Comparison of ENCODE assay signal across 8 cellular contexts in the genomic region with DNA sequence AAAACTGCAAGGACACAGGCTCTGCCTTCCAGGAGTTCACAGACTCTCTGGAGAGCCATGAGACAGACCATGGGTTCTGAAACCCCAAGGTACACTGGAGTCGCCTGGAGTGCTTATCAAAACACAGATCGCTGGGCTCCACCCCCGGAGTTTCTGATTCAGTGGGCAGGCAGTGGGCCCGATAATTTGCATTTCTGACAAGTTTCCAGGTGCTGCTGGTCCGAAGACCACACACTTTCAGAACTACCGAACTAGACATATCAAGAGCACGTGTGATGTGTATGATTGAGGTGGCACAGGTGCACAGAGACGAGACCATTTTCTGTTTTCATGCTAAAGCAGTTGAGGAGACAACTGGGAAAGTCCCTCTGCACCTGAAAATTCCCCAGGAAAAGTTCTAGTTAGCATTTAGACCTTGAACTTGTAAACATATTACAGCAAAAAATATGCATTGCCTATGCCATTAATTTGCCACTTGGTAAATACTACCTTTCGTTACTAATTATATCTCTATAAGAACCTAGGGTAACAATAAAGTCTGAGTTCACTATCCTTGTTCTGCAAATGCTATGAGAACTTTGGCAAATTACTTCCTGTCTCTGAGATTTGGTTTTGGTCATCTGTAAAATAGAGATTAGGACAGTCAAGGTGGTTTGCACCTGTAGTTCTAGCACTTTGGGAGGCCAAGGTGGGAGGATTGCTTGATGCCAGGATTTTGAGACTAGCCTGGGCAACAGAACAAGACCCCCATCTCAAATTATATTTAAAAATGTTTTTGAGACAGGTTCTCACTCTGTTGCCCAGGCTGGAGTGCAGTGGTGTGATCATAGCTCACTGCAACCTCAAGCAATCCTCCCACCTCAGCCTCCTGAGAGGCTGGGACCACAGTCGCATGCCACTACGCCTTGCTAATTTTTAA. TPM values are rescaled to one million over a fixed set of nuclear protein-coding genes. Genes with fewer than 3 reads are reported as not detected.
DNase-seq lines count a peak whose midpoint lies in the region; ATAC-seq, FAIRE-seq and TF ChIP-seq lines count a peak whose summit lies in the region.

No MANE protein-coding gene starts in this region.

- peaks cover 8% of the 10 kb centered on the region for H3K27me3 Mint-ChIP-seq in stimulated activated naive CD8-positive, alpha-beta T cell treated with anti-CD3 and anti-CD28 coated beads, Interleukin-15, amount 100 ng/mL, for 72 hours

- no peak overlapping the region for H2BK20ac ChIP-seq in IMR-90 (ENCODE audit: low read depth, low read length)

- H3K14ac ChIP-seq in IMR-90 (replicated peaks; ENCODE audit: low read depth, low read length) = no peak overlapping the region

- H3K9me3 ChIP-seq in IMR-90 (ENCODE audit: control insufficient read depth, insufficient read depth, low read length) (no peaks in the 10 kb centered on the region), GM12878 (replicated peaks; ENCODE audit: control insufficient read depth, insufficient read depth, low read length) (no peaks in the 10 kb centered on the region), gastroesophageal sphincter (no peaks in the 10 kb centered on the region), smooth muscle cell (replicated peaks; ENCODE audit: low read depth) (no peaks in the 10 kb centered on the region)

- BruUV-seq in IMR-90 (replicated peaks; lab: Mats Ljungman, UMichigan) (no TSS peak), GM12878 (replicated peaks; lab: Mats Ljungman, UMichigan) (no TSS peak)

- POLR2A ChIA-PET in IMR-90 (lab: Charles Lee; ENCODE audit: unreplicated experiment) = no interaction called here
- POLR2A ChIA-PET in GM12878 (lab: Charles Lee) = interaction anchor here (1.0 to 2.0 kb wide), 2 partner anchors 13 to 15 kb away, joined by 3 to 8 read pairs; a partner anchor contains a TSS

- H4K91ac ChIP-seq in IMR-90 (ENCODE audit: insufficient read depth, low read depth, low read length) = no peak overlapping the region

- H3K23ac ChIP-seq in IMR-90 (ENCODE audit: low read depth, low read length) = no peak overlapping the region

- H3K27ac ChIP-seq in IMR-90 (ENCODE audit: insufficient read depth, low read length) = no peak overlapping the region
- H3K27ac ChIP-seq in GM12878 (ENCODE audit: control insufficient read depth, insufficient read depth) = peak overlapping the region; percentile 83
- no peak overlapping the region for H3K27ac ChIP-seq in gastroesophageal sphincter
- no peak overlapping the region for H3K27ac ChIP-seq in smooth muscle cell (ENCODE audit: low read depth)

- H3K4me2 ChIP-seq in IMR-90 (ENCODE audit: low read depth, low read length) (no peak overlapping the region), GM12878 (ENCODE audit: control insufficient read depth, insufficient read depth) (peak overlapping the region; percentile 88), smooth muscle cell (no peak overlapping the region)

- H3K27me3 ChIP-seq in IMR-90 (ENCODE audit: control insufficient read depth, insufficient read depth, low read length) = no peaks in the 10 kb centered on the region
- H3K27me3 ChIP-seq in GM12878 (replicated peaks in 1 of 2; ENCODE audit: control insufficient read depth in 2 of 2, insufficient read depth in 2 of 2, low read length in 1 of 2) = no peaks in the 10 kb centered on the region
- H3K27me3 ChIP-seq in gastroesophageal sphincter = no peaks in the 10 kb centered on the region
- no peaks in the 10 kb centered on the region for H3K27me3 ChIP-seq in smooth muscle cell (ENCODE audit: low read depth)

- H4K20me1 ChIP-seq in IMR-90 (ENCODE audit: insufficient read depth, low read length) (no peaks in the 10 kb centered on the region), GM12878 (ENCODE audit: control insufficient read depth, insufficient read depth) (no peaks in the 10 kb centered on the region), smooth muscle cell (ENCODE audit: low read depth) (no peaks in the 10 kb centered on the region)

- H3K4me1 ChIP-seq in IMR-90 (ENCODE audit: control insufficient read depth, insufficient read depth, low read length) (peaks cover under 1% of the 10 kb centered on the region; the same call in 1 of the 2 replicates), GM12878 (ENCODE audit: control insufficient read depth, insufficient read depth, low read length) (peaks cover 55% of the 10 kb centered on the region), gastroesophageal sphincter (peaks cover 0 to under 1% (median 0%) of the 10 kb centered on the region in 3 donors), smooth muscle cell (ENCODE audit: low read depth) (no peaks in the 10 kb centered on the region)

- H2AK5ac ChIP-seq in IMR-90 (ENCODE audit: low read depth, low read length) = no peak overlapping the region

- peak overlapping the region; percentile 70 to 72 for H3K4me3 Mint-ChIP-seq in stimulated activated naive CD8-positive, alpha-beta T cell treated with anti-CD3 and anti-CD28 coated beads, Interleukin-15, amount 100 ng/mL, for 72 hours

- no peak overlapping the region for H4K8ac ChIP-seq in IMR-90 (ENCODE audit: low read depth in 2 of 2, low read length in 2 of 2)

- peak; percentile 89 to 92 for TF ChIP-seq EP300 in GM12878 (IDR thresholded peaks at IDR 0.05; ENCODE audit: borderline replicate concordance in 1 of 2, control insufficient read depth in 1 of 2, low read depth in 2 of 2, low read length in 2 of 2)
- no peak for TF ChIP-seq EP300 in gastroesophageal sphincter (IDR thresholded peaks at IDR 0.05)

- H3K27ac Mint-ChIP-seq in stimulated activated naive CD8-positive, alpha-beta T cell treated with anti-CD3 and anti-CD28 coated beads, Interleukin-15, amount 100 ng/mL, for 72 hours = peak overlapping the region in 1 of 2 donors; percentile 95

- peaks cover 51% of the 10 kb centered on the region for H3K4me1 Mint-ChIP-seq in stimulated activated naive CD8-positive, alpha-beta T cell treated with anti-CD3 and anti-CD28 coated beads, Interleukin-15, amount 100 ng/mL, for 72 hours

- no peaks in the 10 kb centered on the region for H3K9me1 ChIP-seq in IMR-90 (ENCODE audit: insufficient read depth, low read length)

- no peak overlapping the region for H2BK120ac ChIP-seq in IMR-90 (ENCODE audit: low read depth, low read length)

- TF ChIP-seq CTCF in IMR-90 (conservative IDR thresholded peaks at IDR 0.05; ENCODE audit: low read depth, low read length) = no peak
- no peak for TF ChIP-seq CTCF in GM12878 (IDR thresholded peaks at IDR 0.05 in 2 of 3, conservative IDR thresholded peaks at IDR 0.05 in 1 of 3; ENCODE audit: control insufficient read depth in 2 of 3, extremely low read depth in 1 of 3, insufficient read depth in 1 of 3, low read depth in 3 of 3, low read length in 3 of 3)
- no peak for TF ChIP-seq CTCF in gastroesophageal sphincter (IDR thresholded peaks at IDR 0.05)
- TF ChIP-seq CTCF in smooth muscle cell (IDR thresholded peaks at IDR 0.05; ENCODE audit: borderline replicate concordance, insufficient read depth, poor library complexity, severe bottlenecking) = no peak

- no peak for TF ChIP-seq POLR2A in IMR-90 (IDR thresholded peaks at IDR 0.05; ENCODE audit: low read depth, low read length)
- TF ChIP-seq POLR2A in GM12878 (IDR thresholded peaks at IDR 0.05; ENCODE audit: low read depth, low read length) = peak; percentile 60
- no peak for TF ChIP-seq POLR2A in gastroesophageal sphincter (IDR thresholded peaks at IDR 0.05)

- no peaks in the 10 kb centered on the region for H3K36me3 ChIP-seq in IMR-90 (ENCODE audit: control insufficient read depth, insufficient read depth, low read length)
- H3K36me3 ChIP-seq in GM12878 (ENCODE audit: control insufficient read depth in 2 of 2, insufficient read depth in 2 of 2, low read length in 1 of 2) = no peaks in the 10 kb centered on the region
- no peaks in the 10 kb centered on the region for H3K36me3 ChIP-seq in gastroesophageal sphincter
- no peaks in the 10 kb centered on the region for H3K36me3 ChIP-seq in smooth muscle cell (ENCODE audit: low read depth)

- no peak overlapping the region for H3K56ac ChIP-seq in IMR-90 (ENCODE audit: extremely low read depth, insufficient read depth, low read length)

- no peaks in the 10 kb centered on the region for H3F3A ChIP-seq in smooth muscle cell (ENCODE audit: low read depth)

- DNase-seq in Daoy (ENCODE audit: low read depth) (peak; percentile 52), IMR-90 (no peak), GM12878 (ENCODE audit: low read depth, low spot score) (peak; percentile 97), smooth muscle cell (lab: John Stamatoyannopoulos, UW; ENCODE audit: unreplicated experiment) (no peak), NCI-H226 (no peak)
- peak; percentile 61 to 78 for DNase-seq in stimulated activated naive CD8-positive, alpha-beta T cell treated with anti-CD3 and anti-CD28 coated beads, Interleukin-15, amount 100 ng/mL, for 72 hours

- no peaks in the 10 kb centered on the region for H3K79me2 ChIP-seq in GM12878 (ENCODE audit: control insufficient read depth, insufficient read depth, low read length)
- no peaks in the 10 kb centered on the region for H3K79me2 ChIP-seq in smooth muscle cell (ENCODE audit: low read depth)

- no peak overlapping the region for H3K4me3 ChIP-seq in IMR-90 (ENCODE audit: insufficient read depth, low read depth, low read length)
- no peak overlapping the region; the same call in 1 of the 2 replicates for H3K4me3 ChIP-seq in GM12878
- H3K4me3 ChIP-seq in gastroesophageal sphincter = no peak overlapping the region
- no peak overlapping the region for H3K4me3 ChIP-seq in smooth muscle cell

- no peaks in the 10 kb centered on the region for H3K79me1 ChIP-seq in IMR-90 (ENCODE audit: low read depth in 1 of 2, low read length in 2 of 2)

- no peak overlapping the region for H3K18ac ChIP-seq in IMR-90 (ENCODE audit: low read depth, low read length)

- H3K9ac ChIP-seq in IMR-90 (ENCODE audit: low read depth, low read length) = no peak overlapping the region
- H3K9ac ChIP-seq in GM12878 (ENCODE audit: control insufficient read depth, insufficient read depth, low read length) = peak overlapping the region; percentile 55
- H3K9ac ChIP-seq in smooth muscle cell (ENCODE audit: low read depth) = no peak overlapping the region

- no peak overlapping the region for H2AK9ac ChIP-seq in IMR-90 (replicated peaks; ENCODE audit: low read depth, low read length, poor library complexity)

- RAD21 ChIA-PET in GM12878 (lab: Charles Lee; ENCODE audit: unreplicated experiment) = interaction anchor here (0.9 to 6.7 kb wide), 5 partner anchors 14 to 149 kb away, joined by 3 to 72 read pairs (median 6); a partner anchor contains a TSS

- no peak overlapping the region for H2BK15ac ChIP-seq in IMR-90 (ENCODE audit: low read depth, low read length)

- H2AFZ ChIP-seq in IMR-90 (replicated peaks; ENCODE audit: low read length, poor library complexity) = peak overlapping the region; percentile 48
- H2AFZ ChIP-seq in GM12878 (ENCODE audit: control insufficient read depth, low read depth, low read length) = no peak overlapping the region; the same call in 1 of the 2 replicates
- H2AFZ ChIP-seq in smooth muscle cell (ENCODE audit: low read depth) = no peak overlapping the region

- TF ChIP-seq RAD21 in IMR-90 (IDR thresholded peaks at IDR 0.05; ENCODE audit: low read length) (no peak), GM12878 (IDR thresholded peaks at IDR 0.05; ENCODE audit: insufficient read depth, low read depth, low read length) (no peak)

- SMC1A ChIA-PET in GM12878 (lab: Charles Lee; ENCODE audit: uncharacterized antibody, unreplicated experiment) = interaction anchor here (0.9 to 2.0 kb wide), 6 partner anchors 11 to 131 kb away, joined by 3 to 17 read pairs (median 6); a partner anchor contains a TSS

- CTCF ChIA-PET in IMR-90 (lab: Yijun Ruan, JAX) (no interaction called here), GM12878 (lab: Yijun Ruan, JAX) (interaction anchor here (1.4 to 6.3 kb wide), 4 partner anchors 13 to 149 kb away, joined by 3 to 65 read pairs (median 14); a partner anchor contains a TSS)

- no peak overlapping the region for H2BK5ac ChIP-seq in IMR-90 (ENCODE audit: low read depth, low read length, poor library complexity, severe bottlenecking)

- in situ Hi-C loops in IMR-90 (cut with MboI; ENCODE audit: low sequenced_read_pairs) = no loop called here
- in situ Hi-C loops in GM12878 (cut with MboI) = no loop called here

- ATAC-seq in GM21423 (IDR thresholded peaks at IDR 0.05; ENCODE audit: unreplicated experiment) = peak; percentile 92
- ATAC-seq in IMR-90 (ENCODE audit: low read depth) = no peak
- ATAC-seq in GM12878 = peak; percentile 91
- peak; percentile 96 for ATAC-seq in stimulated activated naive CD8-positive, alpha-beta T cell treated with anti-CD3 and anti-CD28 coated beads, Interleukin-15, amount 100 ng/mL, for 72 hours
- ATAC-seq in gastroesophageal sphincter = no peak

- WGBS in IMR-90 (ENCODE audit: extremely low coverage in 2 of 2, insufficient read length in 1 of 2), 2 experiments = 100% methylated on average over 1 of the region's 11 CpGs; no CpG with 5 or more reads in 1 of the 2 experiments
- 11% methylated on average over 11 of the region's 11 CpGs for WGBS in GM12878 (ENCODE audit: insufficient coverage, insufficient replicate concordance, low lambda C conversion rate, missing lambda C conversion rate)
- WGBS in gastroesophageal sphincter (ENCODE audit: low coverage in 1 of 2), 2 donors = 68 to 86% methylated on average over 6 to 8 of the region's 11 CpGs
- 87% methylated on average over 11 of the region's 11 CpGs for WGBS in smooth muscle cell (ENCODE audit: low lambda C conversion rate)

- no peaks in the 10 kb centered on the region for H3K9me3 Mint-ChIP-seq in stimulated activated naive CD8-positive, alpha-beta T cell treated with anti-CD3 and anti-CD28 coated beads, Interleukin-15, amount 100 ng/mL, for 72 hours

- peak; percentile 100 for FAIRE-seq in GM12878 (lab: Jason Lieb, UNC)

- peak overlapping the region; percentile 56; the same call in 1 of the 2 replicates for H3K4ac ChIP-seq in IMR-90 (ENCODE audit: low read depth, low read length)

- no peak overlapping the region for H4K5ac ChIP-seq in IMR-90 (ENCODE audit: low read depth, low read length)

- dilution Hi-C loops in IMR-90 (cut with HindIII; ENCODE audit: low sequenced_read_pairs, unreplicated experiment) = no loop called here

- intact Hi-C loops in IMR-90 (cut with micrococcal nuclease) (no loop called here), GM12878 (cut with micrococcal nuclease; ENCODE audit: unreplicated experiment) (loop anchor here (1.0 to 10.0 kb wide), 2 partner anchors 14 to 399 kb away; no protein-coding TSS in a partner anchor)

RNA-seq across cellular contexts. Expression of a gene that starts 14.3 kb away (rescaled TPM):
- 33.3 and 45.3 TPM in 2 replicates for total RNA-seq in Daoy (2014; rRNA removed; shearing (Covaris generic))
- total RNA-seq in IMR-90 (2012; rRNA removed) = 6.1 and 7.2 TPM in 2 replicates
- polyA plus RNA-seq in IMR-90 (2012; rRNA removed) = 12.8 and 18.5 TPM in 2 replicates
- 12.2 and 21.8 TPM in 2 replicates for polyA plus RNA-seq in IMR-90 (2012; cell fraction: cytosol; rRNA removed)
- 50.1 and 73.1 TPM in 2 replicates for polyA plus RNA-seq in IMR-90 (2012; cell fraction: nucleus; rRNA removed; ENCODE audit: low replicate concordance)
- total RNA-seq in GM12878 (2013; cell fraction: nucleolus; rRNA removed) = 6.3 and 7.3 TPM in 2 replicates
- total RNA-seq in GM12878 (2014; rRNA removed) = 10.6 and 12.5 TPM in 2 replicates
- 9.9 and 10.5 TPM in 2 replicates for total RNA-seq in GM12878 (2014; rRNA removed; fragmentation: Illumina TruSeq; extraction: Trizol)
- 20.6 and 22.0 TPM in 2 replicates for total RNA-seq in GM12878 (2021)
- 8.2 TPM for polyA plus RNA-seq in GM12878 (2011; ENCODE audit: low read depth)
- 6.4 and 10.4 TPM in 2 replicates for polyA plus RNA-seq in GM12878 (2011; rRNA removed)
- polyA plus RNA-seq in GM12878 (2011; cell fraction: cytosol; rRNA removed) = 9.2 and 10.8 TPM in 2 replicates
- 14.0 and 16.8 TPM in 2 replicates for polyA plus RNA-seq in GM12878 (2011; cell fraction: nucleus; rRNA removed)
- polyA plus RNA-seq in GM12878 (2012) = 12.5 and 17.7 TPM in 2 replicates
- 29.0 and 33.9 TPM in 2 replicates for polyA plus RNA-seq in GM12878 (2014; fragmentation: Illumina TruSeq; extraction: Trizol)
- 1 to 10 TPM in 1 of 2 experiments, under 1 TPM in 1; 0.66 to 3.0 TPM for polyA plus RNA-seq in GM12878 (2014; fragmentation: Nextera tagmentation; extraction: Ambion mirVana)
- 11.1 and 11.6 TPM in 2 replicates for polyA plus RNA-seq in GM12878 (2014; rRNA removed)
- polyA plus RNA-seq in GM12878 (2016; fragmentation: Nextera tagmentation; extraction: Ambion mirVana) = 1 to 10 TPM; 7.0 to 8.1 TPM
- polyA minus RNA-seq in GM12878 (2011; rRNA and poly(A)+ RNA removed) = 9.8 and 11.3 TPM in 2 replicates
- 4.7 and 7.4 TPM in 2 replicates for polyA minus RNA-seq in GM12878 (2011; cell fraction: cytosol; rRNA and poly(A)+ RNA removed)
- polyA minus RNA-seq in GM12878 (2011; cell fraction: nucleus; rRNA and poly(A)+ RNA removed) = 6.0 and 8.4 TPM in 2 replicates
- total RNA-seq in gastroesophageal sphincter = 10 to 100 TPM; 19.0 to 63.8 (median 21.8) TPM
- 29.3 and 29.5 TPM in 2 replicates for total RNA-seq in smooth muscle cell
- 35.7 and 41.9 TPM in 2 replicates for polyA plus RNA-seq in smooth muscle cell

Comparison
In these comparisons a context has a peak if more than half of its experiments do, and no peak if none do; other contexts are left out.
1. DNase-seq: peak in Daoy (single experiment), GM12878 (single experiment) and stimulated activated naive CD8-positive, alpha-beta T cell treated with anti-CD3 and anti-CD28 coated beads, Interleukin-15, amount 100 ng/mL, for 72 hours (2 of 2); none in IMR-90 (single experiment), smooth muscle cell (single experiment) and NCI-H226 (single experiment).
2. ATAC-seq: peak in GM21423 (single experiment), GM12878 (single experiment) and stimulated activated naive CD8-positive, alpha-beta T cell treated with anti-CD3 and anti-CD28 coated beads, Interleukin-15, amount 100 ng/mL, for 72 hours (single experiment); none in IMR-90 (single experiment) and gastroesophageal sphincter (single experiment).